Comparison of ENCODE assay signal across 12 cellular contexts in the genomic region with DNA sequence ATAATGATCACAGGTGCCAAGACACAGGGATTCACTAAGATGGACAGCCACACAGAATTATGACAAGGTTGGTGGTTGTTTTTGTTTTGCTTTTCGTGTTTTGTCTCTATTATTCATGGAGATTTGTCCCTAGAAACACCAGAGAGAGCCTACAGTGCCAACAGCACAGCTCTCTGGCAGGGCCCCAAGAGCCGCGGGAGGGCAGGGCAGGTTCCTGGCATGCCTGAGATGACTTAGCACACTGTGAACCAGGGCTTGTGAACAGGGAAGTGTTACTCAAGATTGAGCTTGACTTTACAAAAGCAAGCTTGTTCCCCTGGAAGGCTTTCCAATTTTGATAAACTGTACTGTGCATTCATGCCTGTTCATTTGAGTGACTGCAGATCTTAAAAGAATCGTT.
DNase-seq lines count a peak whose midpoint lies in the region; ATAC-seq and TF ChIP-seq lines count a peak whose summit lies in the region.
"Had no signal": no experiment of that assay in that cellular context is flagged by ENCODE, and none has a peak within 500 bp of the region (broad histone marks: within the 10 kb centered on the region; RNA-seq: fewer than 3 reads in every experiment).

No MANE protein-coding gene starts in this region.

- H3K27me3 Mint-ChIP-seq in natural killer cell treated with Interleukin-12 subunit alpha and Interleukin-12 subunit beta and Interleukin-15 and Interleukin-18, amount 100 ng/mL, for 72 hours: no peaks in the 10 kb centered on the region

- H3K4me3 ChIP-seq in lung (no peak overlapping the region), vagina (no peak overlapping the region)

- H3K27ac ChIP-seq in lung (ENCODE audit: low read depth in 1 of 2, low read length in 1 of 2) (peak overlapping the region in 1 of 2 donors; percentile 67), vagina (no peak overlapping the region)

- H3K9me3 ChIP-seq in lung (ENCODE audit: control insufficient read depth in 2 of 2, insufficient read depth in 1 of 2, low read length in 1 of 2) (peaks cover 0 to 2% of the 10 kb centered on the region in 2 donors), vagina (no peaks in the 10 kb centered on the region)

- ATAC-seq in lung (ENCODE audit: insufficient read depth, low FRiP score) (peak; percentile 86), HG03139 (IDR thresholded peaks at IDR 0.05; ENCODE audit: unreplicated experiment) (no peak)
- ATAC-seq in natural killer cell treated with Interleukin-12 subunit alpha and Interleukin-12 subunit beta and Interleukin-15 and Interleukin-18, amount 100 ng/mL, for 72 hours: no peak

- no peak for TF ChIP-seq POLR2A in vagina (IDR thresholded peaks at IDR 0.05)

- TF ChIP-seq CTCF in lung (IDR thresholded peaks at IDR 0.05; ENCODE audit: control extremely low read depth, extremely low read depth) (no peak), vagina (IDR thresholded peaks at IDR 0.05) (no peak)

- peaks cover 6 to 8% of the 10 kb centered on the region in 2 donors for H3K4me1 Mint-ChIP-seq in natural killer cell treated with Interleukin-12 subunit alpha and Interleukin-12 subunit beta and Interleukin-15 and Interleukin-18, amount 100 ng/mL, for 72 hours (ENCODE audit: low read depth in 2 of 2)

- H3K36me3 Mint-ChIP-seq in natural killer cell treated with Interleukin-12 subunit alpha and Interleukin-12 subunit beta and Interleukin-15 and Interleukin-18, amount 100 ng/mL, for 72 hours: no peaks in the 10 kb centered on the region

- H3K27me3 ChIP-seq in lung (ENCODE audit: control insufficient read depth, insufficient read depth) (no peaks in the 10 kb centered on the region), vagina (no peaks in the 10 kb centered on the region)

- H3K4me1 ChIP-seq in lung (ENCODE audit: control insufficient read depth in 2 of 2, insufficient read depth in 2 of 2, low read length in 2 of 2): peaks cover 0 to 3% of the 10 kb centered on the region in 2 donors
- peaks cover 4% of the 10 kb centered on the region for H3K4me1 ChIP-seq in vagina

- H3K4me3 Mint-ChIP-seq in natural killer cell treated with Interleukin-12 subunit alpha and Interleukin-12 subunit beta and Interleukin-15 and Interleukin-18, amount 100 ng/mL, for 72 hours: no peak overlapping the region

- no peaks in the 10 kb centered on the region for H3K9me3 Mint-ChIP-seq in natural killer cell treated with Interleukin-12 subunit alpha and Interleukin-12 subunit beta and Interleukin-15 and Interleukin-18, amount 100 ng/mL, for 72 hours

- intact Hi-C loops in vagina (cut with DNase I): no loop called here

- DNase-seq in activated CD8-positive, alpha-beta memory T cell treated with anti-CD3 and anti-CD28 coated beads for 24 hours: peak; percentile 15
- DNase-seq in activated CD8-positive, alpha-beta memory T cell treated with anti-CD3 and anti-CD28 coated beads, Interleukin-2, amount 50 U/mL, for 4 hours: no peak
- peak; percentile 71 for DNase-seq in cerebellum (ENCODE audit: low spot score)
- DNase-seq in lung (ENCODE audit: low spot score): peak; percentile 90
- DNase-seq in vagina (ENCODE audit: extremely low spot score in 2 of 2): peak; percentile 70 to 72
- no peak for DNase-seq in OCI-M1 (lab: John Stamatoyannopoulos, UW)
- DNase-seq in natural killer cell treated with Interleukin-12 subunit alpha and Interleukin-12 subunit beta and Interleukin-15 and Interleukin-18, amount 100 ng/mL, for 72 hours (ENCODE audit: low spot score): no peak
- DNase-seq: activated CD4-positive, alpha-beta T cell treated with anti-CD3 and anti-CD28 coated beads, Interleukin-2, amount 50 U/mL, for 4 hours; HCEC 1CT; SHP77 treated with DMSO at 0.1 percent for 48 hours; stimulated activated CD8-positive, alpha-beta memory T cell treated with anti-CD3 and anti-CD28 coated beads, Interleukin-4, amount 100 ng/mL, for 48 hours had no signal

- H3K36me3 ChIP-seq in lung (ENCODE audit: control insufficient read depth in 2 of 2, insufficient read depth in 2 of 2, low read length in 2 of 2) (no peaks in the 10 kb centered on the region), vagina (no peaks in the 10 kb centered on the region)

- 9 to 11% methylated on average over 4 of the region's 4 CpGs for WGBS in lung, 2 donors

- H3K27ac Mint-ChIP-seq in natural killer cell treated with Interleukin-12 subunit alpha and Interleukin-12 subunit beta and Interleukin-15 and Interleukin-18, amount 100 ng/mL, for 72 hours: no peak overlapping the region

Comparison
In these comparisons a context has a peak if more than half of its experiments do, and no peak if none do; other contexts are left out.
1. DNase-seq: peak in activated CD8-positive, alpha-beta memory T cell treated with anti-CD3 and anti-CD28 coated beads for 24 hours (single experiment), cerebellum (single experiment), lung (single experiment) and vagina (2 of 2); none in activated CD8-positive, alpha-beta memory T cell treated with anti-CD3 and anti-CD28 coated beads, Interleukin-2, amount 50 U/mL, for 4 hours (single experiment), OCI-M1 (single experiment) and natural killer cell treated with Interleukin-12 subunit alpha and Interleukin-12 subunit beta and Interleukin-15 and Interleukin-18, amount 100 ng/mL, for 72 hours (single experiment).